19 cellular contexts compared by ENCODE assay signal in the genomic region with DNA sequence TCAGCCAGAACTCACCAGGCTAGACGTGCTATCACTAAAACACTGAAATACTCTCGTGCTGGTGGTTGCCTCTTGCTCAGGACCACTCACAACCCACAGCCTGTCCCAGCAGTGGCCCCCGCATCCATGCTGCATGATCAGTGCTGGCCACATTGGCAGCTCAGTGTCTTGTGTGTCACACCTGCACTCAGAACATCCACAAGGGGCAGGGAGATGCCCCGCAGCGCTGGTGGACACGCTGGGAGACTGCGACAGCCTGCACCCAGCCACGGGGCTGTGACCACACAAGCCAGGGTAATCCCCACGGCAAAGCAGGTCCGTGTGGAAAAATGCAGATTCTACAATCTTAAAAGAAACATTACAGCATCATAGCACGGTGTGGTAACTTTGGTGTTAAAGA. TPM values are rescaled to one million over a fixed set of nuclear protein-coding genes. Genes with fewer than 3 reads are reported as not detected.
DNase-seq lines count a peak whose midpoint lies in the region; ATAC-seq and TF ChIP-seq lines count a peak whose summit lies in the region.
"Had no signal": no experiment of that assay in that cellular context is flagged by ENCODE, and none has a peak within 500 bp of the region (broad histone marks: within the 10 kb centered on the region; RNA-seq: fewer than 3 reads in every experiment).

No MANE protein-coding gene starts in this region.

- H3K4me3 ChIP-seq in heart right ventricle (no peak overlapping the region), trophoblast cell (ENCODE audit: low read depth, low read length) (peak overlapping the region; percentile 6), aorta (ENCODE audit: low read length in 2 of 2) (no peak overlapping the region)
- H3K4me3 ChIP-seq: A549, tibial nerve had no signal

- TF ChIP-seq CTCF in heart right ventricle (IDR thresholded peaks at IDR 0.05): no peak

- H3K4me3 Mint-ChIP-seq in effector memory CD8-positive, alpha-beta T cell: no peak overlapping the region
- H3K4me3 Mint-ChIP-seq: B cell; stimulated activated naive CD8-positive, alpha-beta T cell treated with anti-CD3 and anti-CD28 coated beads, Interleukin-15, Interleukin-2, amounts not matched to agents 100 ng/mL and 50 ng/mL, for 24 hours had no signal

- no peak overlapping the region for H2BK12ac ChIP-seq in trophoblast cell (ENCODE audit: low read length)

- H3K9ac ChIP-seq in trophoblast cell (ENCODE audit: low read length): no peak overlapping the region
- H3K9ac ChIP-seq: KMS-11 had no signal

- no peaks in the 10 kb centered on the region for H3K79me2 ChIP-seq in trophoblast cell (ENCODE audit: control insufficient read depth, insufficient read depth, low read length, poor library complexity)

- H4K8ac ChIP-seq in trophoblast cell (ENCODE audit: low read depth, low read length): no peak overlapping the region

- H3K9me3 Mint-ChIP-seq in effector memory CD8-positive, alpha-beta T cell: no peaks in the 10 kb centered on the region
- H3K9me3 Mint-ChIP-seq: stimulated activated naive CD8-positive, alpha-beta T cell treated with anti-CD3 and anti-CD28 coated beads, Interleukin-15, Interleukin-2, amounts not matched to agents 100 ng/mL and 50 ng/mL, for 24 hours had no signal

- H3K36me3 Mint-ChIP-seq in effector memory CD8-positive, alpha-beta T cell (ENCODE audit: insufficient read depth): peaks cover 28% of the 10 kb centered on the region

- H4K12ac ChIP-seq in trophoblast cell (ENCODE audit: low read depth, low read length): no peak overlapping the region

- H3K27me3 ChIP-seq in heart right ventricle (no peaks in the 10 kb centered on the region), trophoblast cell (ENCODE audit: insufficient read depth, low read length) (no peaks in the 10 kb centered on the region), aorta (ENCODE audit: control insufficient read depth in 1 of 2, insufficient read depth in 2 of 2, low read length in 1 of 2) (no peaks in the 10 kb centered on the region)
- H3K27me3 ChIP-seq: brain microvascular endothelial cell, tibial nerve had no signal

- intact Hi-C loops in left cardiac atrium (cut with DNase I) (no loop called here), heart right ventricle (cut with DNase I) (no loop called here), aorta (cut with DNase I) (no loop called here)

- no peak overlapping the region for H3K4me2 ChIP-seq in trophoblast cell (ENCODE audit: low read length)
- H3K4me2 ChIP-seq: A549 had no signal

- no peak overlapping the region for H4K91ac ChIP-seq in trophoblast cell (ENCODE audit: low read depth, low read length)

- H3K14ac ChIP-seq in trophoblast cell (ENCODE audit: low read length): no peak overlapping the region

- H3K4me1 Mint-ChIP-seq in effector memory CD8-positive, alpha-beta T cell (ENCODE audit: low read depth in 2 of 2): peaks cover 0 to 8% of the 10 kb centered on the region in 2 donors

- no peak overlapping the region for H3K4ac ChIP-seq in trophoblast cell (ENCODE audit: low read depth, low read length)

- no peak overlapping the region for H3K23ac ChIP-seq in trophoblast cell (ENCODE audit: low read length)

- no peaks in the 10 kb centered on the region for H3K9me3 ChIP-seq in heart right ventricle
- no peaks in the 10 kb centered on the region for H3K9me3 ChIP-seq in trophoblast cell (ENCODE audit: insufficient read depth, low read depth, low read length)
- no peaks in the 10 kb centered on the region for H3K9me3 ChIP-seq in aorta (ENCODE audit: control insufficient read depth, low read length)
- H3K9me3 ChIP-seq: A549, tibial nerve had no signal

- H3K18ac ChIP-seq in trophoblast cell (ENCODE audit: low read length): no peak overlapping the region

- peaks cover 0 to 26% (median 7%) of the 10 kb centered on the region in 9 donors for H3K4me1 ChIP-seq in heart right ventricle
- H3K4me1 ChIP-seq in trophoblast cell (ENCODE audit: control insufficient read depth in 1 of 2, insufficient read depth in 2 of 2, low read length in 2 of 2): peaks cover 5 to 6% of the 10 kb centered on the region in 2 experiments
- H3K4me1 ChIP-seq in aorta (ENCODE audit: control insufficient read depth in 1 of 2, insufficient read depth in 2 of 2, low read length in 2 of 2): no peaks in the 10 kb centered on the region
- H3K4me1 ChIP-seq: A549 had no signal

- H3K27ac ChIP-seq in heart right ventricle: no peak overlapping the region
- H3K27ac ChIP-seq in trophoblast cell (ENCODE audit: low read depth, low read length): no peak overlapping the region
- H3K27ac ChIP-seq in aorta (ENCODE audit: low read depth in 1 of 2, low read length in 2 of 2): no peak overlapping the region
- H3K27ac ChIP-seq: A549, brain microvascular endothelial cell, KMS-11, tibial nerve had no signal

- ATAC-seq in left cardiac atrium: no peak
- ATAC-seq in heart right ventricle: no peak
- ATAC-seq in effector memory CD8-positive, alpha-beta T cell (replicated peaks): no peak
- no peak for ATAC-seq in aorta (ENCODE audit: low FRiP score)
- no peak for ATAC-seq in GM21381 (IDR thresholded peaks at IDR 0.05; ENCODE audit: unreplicated experiment)
- ATAC-seq: A549 had no signal

- no peak overlapping the region for H2AK5ac ChIP-seq in trophoblast cell (ENCODE audit: low read length)

- H3K36me3 ChIP-seq in heart right ventricle (peaks cover 0 to 100% (median 59%) of the 10 kb centered on the region in 9 donors), trophoblast cell (ENCODE audit: control insufficient read depth in 1 of 2, insufficient read depth in 2 of 2, low read length in 2 of 2) (no peaks in the 10 kb centered on the region), aorta (ENCODE audit: control insufficient read depth in 1 of 2, insufficient read depth in 2 of 2, low read length in 1 of 2) (peaks cover 3 to 4% of the 10 kb centered on the region in 2 donors)
- H3K36me3 ChIP-seq: brain microvascular endothelial cell had no signal

- peak overlapping the region; percentile 58 to 70 for H3K27ac Mint-ChIP-seq in effector memory CD8-positive, alpha-beta T cell
- H3K27ac Mint-ChIP-seq: B cell; stimulated activated naive CD8-positive, alpha-beta T cell treated with anti-CD3 and anti-CD28 coated beads, Interleukin-15, Interleukin-2, amounts not matched to agents 100 ng/mL and 50 ng/mL, for 24 hours had no signal

- H2BK120ac ChIP-seq in trophoblast cell (ENCODE audit: insufficient read depth, low read length, poor library complexity): no peak overlapping the region

- H2BK5ac ChIP-seq in trophoblast cell (ENCODE audit: low read depth, low read length, poor library complexity): no peak overlapping the region

- 85 to 86% methylated on average over 11 of the region's 11 CpGs for WGBS in heart right ventricle, 2 donors
- WGBS in trophoblast cell (ENCODE audit: extremely low coverage, insufficient coverage, insufficient read length): no CpG with 5 or more reads among the region's 11 CpGs
- WGBS in aorta, 2 donors: 83 to 84% methylated on average over 11 of the region's 11 CpGs

- H2AFZ ChIP-seq in trophoblast cell (ENCODE audit: insufficient read depth, low read length, poor library complexity): no peak overlapping the region

- no peaks in the 10 kb centered on the region for H3K79me1 ChIP-seq in trophoblast cell (ENCODE audit: low read length)

- no peaks in the 10 kb centered on the region for H3K27me3 Mint-ChIP-seq in effector memory CD8-positive, alpha-beta T cell
- H3K27me3 Mint-ChIP-seq: B cell; stimulated activated naive CD8-positive, alpha-beta T cell treated with anti-CD3 and anti-CD28 coated beads, Interleukin-15, Interleukin-2, amounts not matched to agents 100 ng/mL and 50 ng/mL, for 24 hours had no signal

- DNase-seq in left cardiac atrium (peak; percentile 12), heart right ventricle (no peak), trophoblast cell (no peak), aorta (peak; percentile 13 to 57), NCI-H1417 (lab: John Stamatoyannopoulos, UW) (no peak), SW480 (ENCODE audit: low spot score) (no peak)
- no peak for DNase-seq in effector memory CD8-positive, alpha-beta T cell
- DNase-seq: activated CD4-positive, alpha-beta T cell treated with anti-CD3 and anti-CD28 coated beads for 48 hours; activated CD8-positive, alpha-beta memory T cell treated with anti-CD3 and anti-CD28 coated beads for 24 hours; activated naive CD4-positive, alpha-beta T cell; brain microvascular endothelial cell; kidney glomerular epithelial cell; SHP77 had no signal

RNA-seq across cellular contexts. Expression of a gene that starts 23.9 kb away (rescaled TPM):
- 10 to 100 TPM; 47.0 to 52.2 TPM for total RNA-seq in left cardiac atrium
- total RNA-seq in heart right ventricle: 10 to 100 TPM; 22.5 to 44.6 (median 33.1) TPM
- 10 to 100 TPM; 15.3 to 48.5 TPM for polyA plus RNA-seq in heart right ventricle
- 60.5 and 62.0 TPM in 2 replicates for polyA plus RNA-seq in trophoblast cell (2013)
- total RNA-seq in aorta: 10 to 100 TPM; 43.8 to 54.1 TPM
- polyA plus RNA-seq in aorta: 10 to 100 TPM; 23.4 to 37.8 TPM

RNA-seq across cellular contexts. Expression of a gene that starts 41.5 kb away (rescaled TPM):
- 10 to 100 TPM; 27.9 to 55.0 TPM for total RNA-seq in left cardiac atrium
- total RNA-seq in heart right ventricle: 100 to 1,000 TPM in 3 of 10 donors, 10 to 100 TPM in 7; 72.5 to 114 (median 87.4) TPM
- 10 to 100 TPM; 29.7 to 62.2 TPM for polyA plus RNA-seq in heart right ventricle
- 0.05 and 0.10 TPM in 2 replicates for polyA plus RNA-seq in trophoblast cell (2013)
- 10 to 100 TPM; 14.8 to 23.4 TPM for total RNA-seq in aorta
- 10 to 100 TPM in 1 of 2 donors, 1 to 10 TPM in 1; 7.6 to 21.8 TPM for polyA plus RNA-seq in aorta

Comparison
In these comparisons a context has a peak if more than half of its experiments do, and no peak if none do; other contexts are left out.
1. DNase-seq: peak in left cardiac atrium (single experiment) and aorta (2 of 2); none in heart right ventricle (0 of 2), effector memory CD8-positive, alpha-beta T cell (0 of 3), trophoblast cell (0 of 2), NCI-H1417 (0 of 3) and SW480 (single experiment).